ENCODE assay signal across 8 cellular contexts in genomic region chr3:112561085-112561692, GRCh38. TPM values are rescaled to one million over a fixed set of nuclear protein-coding genes. Genes with fewer than 3 reads are reported as not detected.
DNase-seq lines count a peak whose midpoint lies in the region; ATAC-seq and TF ChIP-seq lines count a peak whose summit lies in the region.

No MANE protein-coding gene starts in this region.

- intact Hi-C loops in CD8-positive, alpha-beta T cell (cut with DNase I, micrococcal nuclease) = loop anchor here (1.0 to 10.0 kb wide), 9 partner anchors 424 to 1489 kb away; partner anchors contain the start of genes SIDT1 (in 2 of the 2), ATP6V1A (in 1 of the 2), GTPBP8 (in 1 of the 2) and NAA50 (in 1 of the 2)

- H3K4me3 ChIP-seq in CD8-positive, alpha-beta T cell (ENCODE audit: low read depth, low read length) = peak overlapping the region; percentile 75
- peak overlapping the region; percentile 76 to 95 for H3K4me3 ChIP-seq in muscle layer of duodenum (ENCODE audit: low read depth in 1 of 2, low read length in 2 of 2)

- H3K4me1 ChIP-seq in CD8-positive, alpha-beta T cell (ENCODE audit: insufficient read depth, low read length) = peaks cover 22% of the 10 kb centered on the region
- H3K4me1 ChIP-seq in muscle layer of duodenum (ENCODE audit: control insufficient read depth in 1 of 2, insufficient read depth in 2 of 2, low read length in 2 of 2) = peaks cover 17 to 21% of the 10 kb centered on the region in 2 donors

- no peak for TF ChIP-seq CTCF in CD8-positive, alpha-beta T cell (IDR thresholded peaks at IDR 0.05)

- no peaks in the 10 kb centered on the region for H3K27me3 Mint-ChIP-seq in CD8-positive, alpha-beta T cell (ENCODE audit: low read depth)

- POLR2A ChIA-PET in CD8-positive, alpha-beta T cell (lab: Charles Lee) = interaction anchor here (0.6 to 1.9 kb wide), 6 partner anchors 13 to 583 kb away, joined by 3 to 10 read pairs (median 4); partner anchors contain the start of gene ABHD10

- H3K36me3 Mint-ChIP-seq in CD8-positive, alpha-beta T cell = peaks cover 48% of the 10 kb centered on the region

- no peaks in the 10 kb centered on the region for H3K36me3 ChIP-seq in CD8-positive, alpha-beta T cell (ENCODE audit: insufficient read depth, low read length)
- H3K36me3 ChIP-seq in muscle layer of duodenum (ENCODE audit: control insufficient read depth in 1 of 2, insufficient read depth in 2 of 2, low read length in 2 of 2) = peaks cover 0 to 13% of the 10 kb centered on the region in 2 donors

- H3K9me3 Mint-ChIP-seq in CD8-positive, alpha-beta T cell = no peaks in the 10 kb centered on the region

- TF ChIP-seq POLR2A in erythroblast (IDR thresholded peaks at IDR 0.05; ENCODE audit: low read length) = no peak

- no peaks in the 10 kb centered on the region for H3K9me3 ChIP-seq in CD8-positive, alpha-beta T cell (ENCODE audit: low read length)
- no peaks in the 10 kb centered on the region for H3K9me3 ChIP-seq in muscle layer of duodenum (ENCODE audit: control insufficient read depth in 1 of 2, low read length in 2 of 2)

- CTCF ChIA-PET in CD8-positive, alpha-beta T cell (lab: Charles Lee) = interaction anchor here (0.7 kb wide), 1 partner anchor 1179 kb away, joined by 3 read pairs; no protein-coding TSS in a partner anchor

- peak; percentile 44 for ATAC-seq in CD8-positive, alpha-beta T cell
- ATAC-seq in GM19351 (IDR thresholded peaks at IDR 0.05; ENCODE audit: unreplicated experiment) = peak; percentile 33
- ATAC-seq in HG03460 (IDR thresholded peaks at IDR 0.05; ENCODE audit: unreplicated experiment) = peak; percentile 40

- peaks cover 45% of the 10 kb centered on the region for H3K4me1 Mint-ChIP-seq in CD8-positive, alpha-beta T cell (ENCODE audit: low read depth)

- peak in 6 of 7 experiments; percentile 28 to 81 (median 64) for DNase-seq in CD8-positive, alpha-beta T cell
- peak; percentile 50 to 82 for DNase-seq in NOMO-1 (lab: John Stamatoyannopoulos, UW; ENCODE audit: unreplicated experiment in 2 of 2)
- DNase-seq in activated CD8-positive, alpha-beta memory T cell treated with anti-CD3 and anti-CD28 coated beads, Interleukin-2, amount 50 U/mL, for 4 hours = peak; percentile 79
- DNase-seq in erythroblast (lab: John Stamatoyannopoulos, UW) = peak; percentile 84
- peak; percentile 47 for DNase-seq in stimulated activated CD8-positive, alpha-beta memory T cell treated with anti-CD3 and anti-CD28 coated beads, Interleukin-7, amount 100 ng/mL, for 24 hours (ENCODE audit: low read depth)

- H3K27me3 ChIP-seq in CD8-positive, alpha-beta T cell (ENCODE audit: insufficient read depth, low read length) = no peaks in the 10 kb centered on the region
- no peaks in the 10 kb centered on the region for H3K27me3 ChIP-seq in muscle layer of duodenum (ENCODE audit: low read depth, low read length)

- peak overlapping the region; percentile 99 for H3K27ac Mint-ChIP-seq in CD8-positive, alpha-beta T cell

- peak overlapping the region; percentile 97 for H3K4me3 Mint-ChIP-seq in CD8-positive, alpha-beta T cell

- H3K27ac ChIP-seq in CD8-positive, alpha-beta T cell (ENCODE audit: low read depth, low read length) = peak overlapping the region; percentile 83
- H3K27ac ChIP-seq in muscle layer of duodenum (ENCODE audit: low read length) = peak overlapping the region; percentile 96

RNA-seq across cellular contexts. Expression of gene ATG3, which starts 0.6 kb away (rescaled TPM):
- 10 to 100 TPM; 50.0 to 54.4 TPM for total RNA-seq in CD8-positive, alpha-beta T cell

RNA-seq across cellular contexts. Expression of gene SLC35A5, which starts 0.7 kb away (rescaled TPM):
- total RNA-seq in CD8-positive, alpha-beta T cell = 1 to 10 TPM; 4.4 to 6.1 TPM

Comparison
In these comparisons a context has a peak if more than half of its experiments do, and no peak if none do; other contexts are left out.
1. Peak in every context shown above with its lines: DNase-seq, ATAC-seq, H3K4me3 ChIP-seq and H3K27ac ChIP-seq.